In genomic region chr1:21909787-21910503, GRCh38 we compare ENCODE assay signal across 1 cellular context.
TF ChIP-seq lines count a peak whose summit lies in the region.

No MANE protein-coding gene starts in this region.

TF ChIP-seq in GM23338, 12 proteins besides CTCF, POLR2A, EP300 and RAD21 (continued from another document):
- TF ChIP-seq, protein P1, sequence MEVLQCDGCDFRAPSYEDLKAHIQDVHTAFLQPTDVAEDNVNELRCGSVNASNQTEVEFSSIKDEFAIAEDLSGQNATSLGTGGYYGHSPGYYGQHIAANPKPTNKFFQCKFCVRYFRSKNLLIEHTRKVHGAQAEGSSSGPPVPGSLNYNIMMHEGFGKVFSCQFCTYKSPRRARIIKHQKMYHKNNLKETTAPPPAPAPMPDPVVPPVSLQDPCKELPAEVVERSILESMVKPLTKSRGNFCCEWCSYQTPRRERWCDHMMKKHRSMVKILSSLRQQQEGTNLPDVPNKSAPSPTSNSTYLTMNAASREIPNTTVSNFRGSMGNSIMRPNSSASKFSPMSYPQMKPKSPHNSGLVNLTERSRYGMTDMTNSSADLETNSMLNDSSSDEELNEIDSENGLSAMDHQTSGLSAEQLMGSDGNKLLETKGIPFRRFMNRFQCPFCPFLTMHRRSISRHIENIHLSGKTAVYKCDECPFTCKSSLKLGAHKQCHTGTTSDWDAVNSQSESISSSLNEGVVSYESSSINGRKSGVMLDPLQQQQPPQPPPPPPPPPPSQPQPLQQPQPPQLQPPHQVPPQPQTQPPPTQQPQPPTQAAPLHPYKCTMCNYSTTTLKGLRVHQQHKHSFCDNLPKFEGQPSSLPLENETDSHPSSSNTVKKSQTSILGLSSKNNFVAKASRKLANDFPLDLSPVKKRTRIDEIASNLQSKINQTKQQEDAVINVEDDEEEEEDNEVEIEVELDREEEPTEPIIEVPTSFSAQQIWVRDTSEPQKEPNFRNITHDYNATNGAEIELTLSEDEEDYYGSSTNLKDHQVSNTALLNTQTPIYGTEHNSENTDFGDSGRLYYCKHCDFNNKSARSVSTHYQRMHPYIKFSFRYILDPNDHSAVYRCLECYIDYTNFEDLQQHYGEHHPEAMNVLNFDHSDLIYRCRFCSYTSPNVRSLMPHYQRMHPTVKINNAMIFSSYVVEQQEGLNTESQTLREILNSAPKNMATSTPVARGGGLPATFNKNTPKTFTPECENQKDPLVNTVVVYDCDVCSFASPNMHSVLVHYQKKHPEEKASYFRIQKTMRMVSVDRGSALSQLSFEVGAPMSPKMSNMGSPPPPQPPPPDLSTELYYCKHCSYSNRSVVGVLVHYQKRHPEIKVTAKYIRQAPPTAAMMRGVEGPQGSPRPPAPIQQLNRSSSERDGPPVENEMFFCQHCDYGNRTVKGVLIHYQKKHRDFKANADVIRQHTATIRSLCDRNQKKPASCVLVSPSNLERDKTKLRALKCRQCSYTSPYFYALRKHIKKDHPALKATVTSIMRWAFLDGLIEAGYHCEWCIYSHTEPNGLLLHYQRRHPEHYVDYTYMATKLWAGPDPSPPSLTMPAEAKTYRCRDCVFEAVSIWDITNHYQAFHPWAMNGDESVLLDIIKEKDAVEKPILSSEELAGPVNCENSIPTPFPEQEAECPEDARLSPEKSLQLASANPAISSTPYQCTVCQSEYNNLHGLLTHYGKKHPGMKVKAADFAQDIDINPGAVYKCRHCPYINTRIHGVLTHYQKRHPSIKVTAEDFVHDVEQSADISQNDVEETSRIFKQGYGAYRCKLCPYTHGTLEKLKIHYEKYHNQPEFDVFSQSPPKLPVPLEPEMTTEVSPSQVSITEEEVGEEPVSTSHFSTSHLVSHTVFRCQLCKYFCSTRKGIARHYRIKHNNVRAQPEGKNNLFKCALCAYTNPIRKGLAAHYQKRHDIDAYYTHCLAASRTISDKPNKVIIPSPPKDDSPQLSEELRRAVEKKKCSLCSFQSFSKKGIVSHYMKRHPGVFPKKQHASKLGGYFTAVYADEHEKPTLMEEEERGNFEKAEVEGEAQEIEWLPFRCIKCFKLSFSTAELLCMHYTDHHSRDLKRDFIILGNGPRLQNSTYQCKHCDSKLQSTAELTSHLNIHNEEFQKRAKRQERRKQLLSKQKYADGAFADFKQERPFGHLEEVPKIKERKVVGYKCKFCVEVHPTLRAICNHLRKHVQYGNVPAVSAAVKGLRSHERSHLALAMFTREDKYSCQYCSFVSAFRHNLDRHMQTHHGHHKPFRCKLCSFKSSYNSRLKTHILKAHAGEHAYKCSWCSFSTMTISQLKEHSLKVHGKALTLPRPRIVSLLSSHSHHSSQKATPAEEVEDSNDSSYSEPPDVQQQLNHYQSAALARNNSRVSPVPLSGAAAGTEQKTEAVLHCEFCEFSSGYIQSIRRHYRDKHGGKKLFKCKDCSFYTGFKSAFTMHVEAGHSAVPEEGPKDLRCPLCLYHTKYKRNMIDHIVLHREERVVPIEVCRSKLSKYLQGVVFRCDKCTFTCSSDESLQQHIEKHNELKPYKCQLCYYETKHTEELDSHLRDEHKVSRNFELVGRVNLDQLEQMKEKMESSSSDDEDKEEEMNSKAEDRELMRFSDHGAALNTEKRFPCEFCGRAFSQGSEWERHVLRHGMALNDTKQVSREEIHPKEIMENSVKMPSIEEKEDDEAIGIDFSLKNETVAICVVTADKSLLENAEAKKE (CRISPR knock-in tag; IDR thresholded peaks at IDR 0.05) = no peak
- TF ChIP-seq ZNF331 (CRISPR knock-in tag; IDR thresholded peaks at IDR 0.05; ENCODE audit: low read depth) (no peak), EZH2phosphoT487 (IDR thresholded peaks at IDR 0.05; ENCODE audit: unreplicated experiment) (no peak), STAT1 (IDR thresholded peaks at IDR 0.05; ENCODE audit: unreplicated experiment) (no peak), POLR2AphosphoS5 (IDR thresholded peaks at IDR 0.05; ENCODE audit: low read depth) (no peak), ZNF114 (CRISPR knock-in tag; IDR thresholded peaks at IDR 0.05) (no peak), JUNB (IDR thresholded peaks at IDR 0.05; ENCODE audit: unreplicated experiment) (no peak), NANOG (IDR thresholded peaks at IDR 0.05; ENCODE audit: borderline replicate concordance) (no peak)
- TF ChIP-seq, protein P2, sequence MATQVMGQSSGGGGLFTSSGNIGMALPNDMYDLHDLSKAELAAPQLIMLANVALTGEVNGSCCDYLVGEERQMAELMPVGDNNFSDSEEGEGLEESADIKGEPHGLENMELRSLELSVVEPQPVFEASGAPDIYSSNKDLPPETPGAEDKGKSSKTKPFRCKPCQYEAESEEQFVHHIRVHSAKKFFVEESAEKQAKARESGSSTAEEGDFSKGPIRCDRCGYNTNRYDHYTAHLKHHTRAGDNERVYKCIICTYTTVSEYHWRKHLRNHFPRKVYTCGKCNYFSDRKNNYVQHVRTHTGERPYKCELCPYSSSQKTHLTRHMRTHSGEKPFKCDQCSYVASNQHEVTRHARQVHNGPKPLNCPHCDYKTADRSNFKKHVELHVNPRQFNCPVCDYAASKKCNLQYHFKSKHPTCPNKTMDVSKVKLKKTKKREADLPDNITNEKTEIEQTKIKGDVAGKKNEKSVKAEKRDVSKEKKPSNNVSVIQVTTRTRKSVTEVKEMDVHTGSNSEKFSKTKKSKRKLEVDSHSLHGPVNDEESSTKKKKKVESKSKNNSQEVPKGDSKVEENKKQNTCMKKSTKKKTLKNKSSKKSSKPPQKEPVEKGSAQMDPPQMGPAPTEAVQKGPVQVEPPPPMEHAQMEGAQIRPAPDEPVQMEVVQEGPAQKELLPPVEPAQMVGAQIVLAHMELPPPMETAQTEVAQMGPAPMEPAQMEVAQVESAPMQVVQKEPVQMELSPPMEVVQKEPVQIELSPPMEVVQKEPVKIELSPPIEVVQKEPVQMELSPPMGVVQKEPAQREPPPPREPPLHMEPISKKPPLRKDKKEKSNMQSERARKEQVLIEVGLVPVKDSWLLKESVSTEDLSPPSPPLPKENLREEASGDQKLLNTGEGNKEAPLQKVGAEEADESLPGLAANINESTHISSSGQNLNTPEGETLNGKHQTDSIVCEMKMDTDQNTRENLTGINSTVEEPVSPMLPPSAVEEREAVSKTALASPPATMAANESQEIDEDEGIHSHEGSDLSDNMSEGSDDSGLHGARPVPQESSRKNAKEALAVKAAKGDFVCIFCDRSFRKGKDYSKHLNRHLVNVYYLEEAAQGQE (IDR thresholded peaks at IDR 0.05; ENCODE audit: unreplicated experiment) = no peak
